14 cellular contexts compared by ENCODE assay signal in the genomic region with DNA sequence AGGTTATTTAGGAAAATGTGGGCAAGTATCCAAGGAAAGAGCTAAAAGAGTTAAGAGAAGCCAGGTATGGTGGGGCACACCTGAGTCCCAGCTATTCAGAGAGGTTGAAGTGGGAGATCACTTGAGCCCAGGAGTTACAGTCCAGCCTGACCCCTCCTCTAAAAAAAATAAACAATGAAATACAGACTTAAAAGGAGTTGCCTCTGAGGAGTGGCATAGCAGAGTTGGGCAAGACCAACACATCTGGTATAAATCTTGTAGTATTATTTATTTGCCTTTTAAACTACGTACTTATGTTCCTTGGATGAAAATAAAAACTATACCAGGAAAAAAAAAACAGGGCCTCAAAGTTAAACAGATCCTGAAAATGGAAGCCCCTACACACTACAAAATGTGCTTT. TPM values are rescaled to one million over a fixed set of nuclear protein-coding genes. Genes with fewer than 3 reads are reported as not detected.
A peak's percentile ranks its signal among the peaks of the same experiment; 100 is the strongest.
DNase-seq lines count a peak whose midpoint lies in the region; ATAC-seq and TF ChIP-seq lines count a peak whose summit lies in the region.
"Had no signal": no experiment of that assay in that cellular context is flagged by ENCODE, and none has a peak within 500 bp of the region (broad histone marks: within the 10 kb centered on the region; RNA-seq: fewer than 3 reads in every experiment).

No MANE protein-coding gene starts in this region.

- peak overlapping the region; percentile 67 for H3K4me2 ChIP-seq in BLaER1

- H3K27ac ChIP-seq in BLaER1 = no peak overlapping the region

- no peak overlapping the region for H3K4me3 Mint-ChIP-seq in T-helper 17 cell
- H3K4me3 Mint-ChIP-seq in natural killer cell = peak overlapping the region; percentile 80
- no peak overlapping the region for H3K4me3 Mint-ChIP-seq in chondrocyte (ENCODE audit: unreplicated experiment)
- H3K4me3 Mint-ChIP-seq: CD8-positive, alpha-beta memory T cell; H9 had no signal

- H3K27me3 Mint-ChIP-seq in T-helper 17 cell (no peaks in the 10 kb centered on the region), natural killer cell (ENCODE audit: low read depth in 2 of 2) (no peaks in the 10 kb centered on the region), chondrocyte (ENCODE audit: low read depth) (no peaks in the 10 kb centered on the region)
- H3K27me3 Mint-ChIP-seq: CD8-positive, alpha-beta memory T cell had no signal

- DNase-seq in T-helper 17 cell (no peak), fibroblast of gingiva (ENCODE audit: low read depth) (peak; percentile 74), natural killer cell (no peak), chondrocyte (ENCODE audit: low spot score) (no peak), AML-193 (lab: John Stamatoyannopoulos, UW) (no peak), Ammon's horn (ENCODE audit: low spot score) (no peak)
- DNase-seq: ACHN; Caco-2; CD8-positive, alpha-beta memory T cell; DND-41; GDM1; GOT3; H9 had no signal

- TF ChIP-seq CTCF in natural killer cell (IDR thresholded peaks at IDR 0.05) = no peak
- TF ChIP-seq CTCF in chondrocyte (IDR thresholded peaks at IDR 0.05) = no peak

- ATAC-seq in T-helper 17 cell (no peak), natural killer cell (no peak)

- H3K9ac ChIP-seq in BLaER1 = no peak overlapping the region

- no peaks in the 10 kb centered on the region for H3K27me3 ChIP-seq in BLaER1

- H3K4me3 ChIP-seq in BLaER1 = no peak overlapping the region

- H3K4me1 ChIP-seq in BLaER1 = peaks cover 29% of the 10 kb centered on the region

- no peaks in the 10 kb centered on the region for H3K36me3 ChIP-seq in BLaER1

- H3K4me1 Mint-ChIP-seq in T-helper 17 cell (peaks cover 39% of the 10 kb centered on the region), natural killer cell (peaks cover 68% of the 10 kb centered on the region in 2 donors), chondrocyte (ENCODE audit: low read depth) (peaks cover 59% of the 10 kb centered on the region)

- peaks cover 100% of the 10 kb centered on the region for H4K20me1 ChIP-seq in BLaER1

- H3K36me3 Mint-ChIP-seq in T-helper 17 cell (ENCODE audit: low read depth) (no peaks in the 10 kb centered on the region), natural killer cell (no peaks in the 10 kb centered on the region), chondrocyte (ENCODE audit: low read depth) (no peaks in the 10 kb centered on the region)

- H3K27ac Mint-ChIP-seq in T-helper 17 cell (peak overlapping the region; percentile 27), natural killer cell (peak overlapping the region in 1 of 2 donors; percentile 78), chondrocyte (ENCODE audit: unreplicated experiment) (no peak overlapping the region)

- H3K9me3 ChIP-seq in BLaER1 = no peaks in the 10 kb centered on the region
- H3K9me3 ChIP-seq in T-helper 17 cell (ENCODE audit: control insufficient read depth, low read length, poor library complexity, severe bottlenecking) = no peaks in the 10 kb centered on the region
- H3K9me3 ChIP-seq: Caco-2 had no signal

- H3K9me3 Mint-ChIP-seq in natural killer cell (no peaks in the 10 kb centered on the region), chondrocyte (ENCODE audit: low read depth) (no peaks in the 10 kb centered on the region)
- H3K9me3 Mint-ChIP-seq: CD8-positive, alpha-beta memory T cell; H9 had no signal

- intact Hi-C loops in natural killer cell (cut with micrococcal nuclease) = no loop called here

RNA-seq across cellular contexts. Expression of gene MED27, which starts 48.2 kb away (rescaled TPM):
- total RNA-seq in T-helper 17 cell = 10 to 100 TPM; 19.2 to 28.9 TPM
- total RNA-seq in natural killer cell = 10 to 100 TPM; 24.4 to 27.3 (median 26.9) TPM
- 24.4 to 28.2 TPM (median 26.6 TPM) in 3 replicates for total RNA-seq in chondrocyte
